In genomic region chr3:60307800-60308199, GRCh38 we compare ENCODE assay signal across 26 cellular contexts.
DNase-seq lines count a peak whose midpoint lies in the region; ATAC-seq, FAIRE-seq and TF ChIP-seq lines count a peak whose summit lies in the region.
"Had no signal": no experiment of that assay in that cellular context is flagged by ENCODE, and none has a peak within 500 bp of the region (broad histone marks: within the 10 kb centered on the region; RNA-seq: fewer than 3 reads in every experiment).

No MANE protein-coding gene starts in this region.

- H2BK12ac ChIP-seq in H9 (ENCODE audit: insufficient read length, low read depth, low read length): no peak overlapping the region

- H3K27ac ChIP-seq in H9 (ENCODE audit: insufficient read length, low read depth, low read length) (no peak overlapping the region), K562 (ENCODE audit: extremely low read depth, low read depth, low read length) (0 out of 3 replicates have a peak overlapping the region, but pooled peaks have one; percentile 13)
- H3K27ac ChIP-seq: BLaER1 had no signal

- CTCF ChIA-PET in K562 (lab: Yijun Ruan, JAX; ENCODE audit: low intra/inter-chr PET ratio): no interaction called here

- no peak overlapping the region for H3K4ac ChIP-seq in H9 (ENCODE audit: low read depth, low read length)

- H2BK5ac ChIP-seq in H9 (ENCODE audit: insufficient read length, low read length): no peak overlapping the region

- H3K27me3 ChIP-seq in H9 (ENCODE audit: insufficient read depth, low read length) (no peaks in the 10 kb centered on the region), K562 (ENCODE audit: control insufficient read depth in 2 of 2, insufficient read depth in 2 of 2, low read length in 2 of 2) (no peaks in the 10 kb centered on the region)
- H3K27me3 ChIP-seq: BE2C, BLaER1 had no signal

- H3K4me2 ChIP-seq in H9 (ENCODE audit: insufficient read depth, insufficient read length, low read length): no peak overlapping the region
- H3K4me2 ChIP-seq in K562 (ENCODE audit: insufficient read depth, low read length): peak overlapping the region; percentile 22; the same call in 1 of the 2 replicates
- H3K4me2 ChIP-seq: BLaER1 had no signal

- no peak overlapping the region for H3K23ac ChIP-seq in H9 (ENCODE audit: insufficient read length, low read depth, low read length)

- no peak for TF ChIP-seq POLR2A in K562 (conservative IDR thresholded peaks at IDR 0.05)

- FAIRE-seq in K562 (lab: Jason Lieb, UNC) (peak; percentile 86), RCC 7860 (lab: Jason Lieb, UNC) (no peak)
- FAIRE-seq: A204.1, D721Med, G401.6, GM12891, GM19239 had no signal

- H3K9me3 ChIP-seq in H9 (ENCODE audit: control insufficient read depth, low read depth, low read length) (no peaks in the 10 kb centered on the region), K562 (replicated peaks; ENCODE audit: control insufficient read depth, insufficient read depth, low read depth, low read length) (no peaks in the 10 kb centered on the region)
- H3K9me3 ChIP-seq: BE2C, BLaER1, Caco-2 had no signal

- no peak overlapping the region for H2BK120ac ChIP-seq in H9 (ENCODE audit: low read depth, low read length, poor library complexity, severe bottlenecking)

- H3K56ac ChIP-seq in H9 (ENCODE audit: insufficient read length, low read depth, low read length): no peak overlapping the region

- TF ChIP-seq CTCF in H9 (conservative IDR thresholded peaks at IDR 0.05) (no peak), K562 (IDR thresholded peaks at IDR 0.05 in 2 of 3, conservative IDR thresholded peaks at IDR 0.05 in 1 of 3; ENCODE audit: insufficient read depth in 2 of 3, low read depth in 1 of 3, low read length in 3 of 3) (no peak), natural killer cell (IDR thresholded peaks at IDR 0.05) (no peak), osteocyte (IDR thresholded peaks at IDR 0.05) (no peak)

- H3K4me1 ChIP-seq in H9 (ENCODE audit: insufficient read depth, low read length) (no peaks in the 10 kb centered on the region; the same call in 1 of the 2 replicates), K562 (replicated peaks in 1 of 2; ENCODE audit: control insufficient read depth in 2 of 2, insufficient read depth in 2 of 2, low read length in 2 of 2) (peaks cover 0 to 24% of the 10 kb centered on the region in 2 experiments; a peak in 3 of 5 replicates)
- H3K4me1 ChIP-seq: BE2C, BLaER1 had no signal

- H3K9me3 Mint-ChIP-seq in H9 (no peaks in the 10 kb centered on the region), natural killer cell (no peaks in the 10 kb centered on the region), osteocyte (ENCODE audit: unreplicated experiment) (no peaks in the 10 kb centered on the region)
- H3K9me3 Mint-ChIP-seq: CD14-positive monocyte; CD4-positive, alpha-beta memory T cell; CD8-positive, alpha-beta memory T cell had no signal

- in situ Hi-C loops in K562 (cut with MboI): no loop called here

- no peaks in the 10 kb centered on the region for H3K23me2 ChIP-seq in H9 (ENCODE audit: insufficient read length, low read depth, low read length, poor library complexity, severe bottlenecking)

- ATAC-seq in K562 (peak; percentile 78), natural killer cell (no peak), left lobe of liver (no peak)

- H3K14ac ChIP-seq in H9 (ENCODE audit: insufficient read depth, low read length): no peak overlapping the region

- intact Hi-C loops in K562 (cut with micrococcal nuclease): no loop called here
- intact Hi-C loops in natural killer cell (cut with micrococcal nuclease): no loop called here

- POLR2A ChIA-PET in K562 (lab: Yijun Ruan, JAX): interaction anchor here (0.7 kb wide), 1 partner anchor 13 kb away, joined by 4 read pairs; no protein-coding TSS in a partner anchor

- no peak overlapping the region for H2BK15ac ChIP-seq in H9 (ENCODE audit: low read depth, low read length)

- H2AK5ac ChIP-seq in H9 (ENCODE audit: insufficient read length, low read length): no peak overlapping the region

- H3K4me3 Mint-ChIP-seq in H9 (no peak overlapping the region), natural killer cell (no peak overlapping the region), osteocyte (ENCODE audit: unreplicated experiment) (no peak overlapping the region)
- H3K4me3 Mint-ChIP-seq: CD14-positive monocyte; CD4-positive, alpha-beta memory T cell; CD4-positive, CD25-positive, alpha-beta regulatory T cell; CD8-positive, alpha-beta memory T cell had no signal

- H4K20me1 ChIP-seq in H9 (ENCODE audit: control insufficient read depth, insufficient read depth, insufficient read length) (no peaks in the 10 kb centered on the region), K562 (replicated peaks; ENCODE audit: control insufficient read depth, insufficient read depth, low read length) (no peaks in the 10 kb centered on the region)
- H4K20me1 ChIP-seq: BLaER1 had no signal

- H2BK20ac ChIP-seq in H9 (ENCODE audit: low read depth, low read length, poor library complexity, severe bottlenecking): no peak overlapping the region

- TF ChIP-seq EP300 in K562 (IDR thresholded peaks at IDR 0.05; ENCODE audit: low read length): peak; percentile 60

- H3K79me2 ChIP-seq in H9 (ENCODE audit: insufficient read depth, low read length) (no peaks in the 10 kb centered on the region), K562 (ENCODE audit: control insufficient read depth, insufficient read depth, low read length) (no peaks in the 10 kb centered on the region)

- no peak overlapping the region for H3K4me3 ChIP-seq in K562
- H3K4me3 ChIP-seq: BLaER1 had no signal

- no peaks in the 10 kb centered on the region for H3K36me3 ChIP-seq in K562 (ENCODE audit: control insufficient read depth, insufficient read depth, low read length)
- H3K36me3 ChIP-seq: BE2C, BLaER1 had no signal

- H3T11ph ChIP-seq in H9 (ENCODE audit: low read length): no peak overlapping the region

- no peaks in the 10 kb centered on the region for H3K79me1 ChIP-seq in H9 (ENCODE audit: insufficient read depth, low read depth, low read length, poor library complexity, severe bottlenecking)

- H4K8ac ChIP-seq in H9 (replicated peaks; ENCODE audit: insufficient read length, low read depth, low read length): no peak overlapping the region

- H3K9me1 ChIP-seq in K562 (ENCODE audit: control insufficient read depth, insufficient read depth, low read length): no peaks in the 10 kb centered on the region

- H3K18ac ChIP-seq in H9 (ENCODE audit: insufficient read length, low read depth, low read length): no peak overlapping the region

- H3K27me3 Mint-ChIP-seq in H9 (ENCODE audit: low read depth) (no peaks in the 10 kb centered on the region), natural killer cell (ENCODE audit: low read depth in 2 of 2) (peaks cover 0 to 2% of the 10 kb centered on the region in 2 donors), osteocyte (ENCODE audit: unreplicated experiment) (no peaks in the 10 kb centered on the region)
- H3K27me3 Mint-ChIP-seq: CD4-positive, alpha-beta memory T cell had no signal

- H3K9ac ChIP-seq in H9 (ENCODE audit: extremely low read depth, insufficient read length, low read length) (no peak overlapping the region), K562 (ENCODE audit: insufficient read depth in 1 of 2, low read depth in 2 of 2, low read length in 2 of 2) (no peak overlapping the region)
- H3K9ac ChIP-seq: BLaER1 had no signal

- no CpG with 5 or more reads among the region's 5 CpGs for WGBS in H9 (ENCODE audit: extremely low coverage, insufficient read length, low lambda C conversion rate)
- WGBS in K562 (ENCODE audit: insufficient coverage, low coverage, missing lambda C conversion rate): 5% methylated on average over 5 of the region's 5 CpGs

- DNase-seq in COLO668 (lab: John Stamatoyannopoulos, UW; ENCODE audit: unreplicated experiment) (peak; percentile 22), H9 (no peak), OCI-M1 (lab: John Stamatoyannopoulos, UW) (peak; percentile 24), K562 (ENCODE audit: extremely low read depth in 1 of 4, low spot score in 3 of 4) (peak in 2 of 4 experiments; percentile 17 to 56), natural killer cell (no peak), RCC 7860 (ENCODE audit: low spot score) (no peak), left lobe of liver (ENCODE audit: low spot score) (no peak), osteocyte (ENCODE audit: extremely low spot score, unreplicated experiment) (no peak)
- DNase-seq: 8988T; ACHN; BE2C; C1 segment of cervical spinal cord; Caco-2; Calu3; CD4-positive, alpha-beta memory T cell; CD4-positive, CD25-positive, alpha-beta regulatory T cell; CD8-positive, alpha-beta memory T cell; DMS79 treated with DMSO at 0.1 percent for 48 hours; GF-D8 had no signal

- H3K4me1 Mint-ChIP-seq in H9: peaks cover 7% of the 10 kb centered on the region in 2 experiments
- no peaks in the 10 kb centered on the region for H3K4me1 Mint-ChIP-seq in natural killer cell
- H3K4me1 Mint-ChIP-seq in osteocyte (ENCODE audit: unreplicated experiment): peaks cover 13% of the 10 kb centered on the region
- H3K4me1 Mint-ChIP-seq: CD8-positive, alpha-beta memory T cell had no signal

- no TSS peak for BruUV-seq in K562 (replicated peaks; lab: Mats Ljungman, UMichigan)

- no peak for TF ChIP-seq RAD21 in K562 (CRISPR knock-in tag; conservative IDR thresholded peaks at IDR 0.05 in 1 of 2, IDR thresholded peaks at IDR 0.05 in 1 of 2)

- H2AFZ ChIP-seq in H9 (ENCODE audit: low read length) (no peak overlapping the region), K562 (ENCODE audit: low read depth, low read length) (peak overlapping the region; percentile 56; the same call in 1 of the 2 replicates)

- peak overlapping the region; percentile 58 for H4K5ac ChIP-seq in H9 (ENCODE audit: insufficient read length, low read depth, low read length)

- H3K27ac Mint-ChIP-seq in H9: no peak overlapping the region
- no peak overlapping the region for H3K27ac Mint-ChIP-seq in natural killer cell
- H3K27ac Mint-ChIP-seq in osteocyte (ENCODE audit: unreplicated experiment): no peak overlapping the region
- H3K27ac Mint-ChIP-seq: CD14-positive monocyte; CD4-positive, alpha-beta memory T cell; CD4-positive, CD25-positive, alpha-beta regulatory T cell; CD8-positive, alpha-beta memory T cell had no signal

- H4K91ac ChIP-seq in H9 (ENCODE audit: insufficient read length, low read depth, low read length): no peak overlapping the region

- H3K36me3 Mint-ChIP-seq in H9 (ENCODE audit: insufficient read depth in 1 of 3, low read depth in 3 of 3) (no peaks in the 10 kb centered on the region), natural killer cell (no peaks in the 10 kb centered on the region), osteocyte (ENCODE audit: unreplicated experiment) (no peaks in the 10 kb centered on the region)
- H3K36me3 Mint-ChIP-seq: CD14-positive monocyte; CD4-positive, alpha-beta memory T cell; CD4-positive, CD25-positive, alpha-beta regulatory T cell; CD8-positive, alpha-beta memory T cell had no signal

Comparison
In these comparisons a context has a peak if more than half of its experiments do, and no peak if none do; other contexts are left out.
1. DNase-seq: peak in COLO668 (single experiment) and OCI-M1 (single experiment); none in H9 (single experiment), natural killer cell (single experiment), RCC 7860 (single experiment), left lobe of liver (single experiment) and osteocyte (single experiment).